ENCODE assay signal across 1 cellular context in genomic region chr22:22398530-22399327, GRCh38.
TF ChIP-seq lines count a peak whose summit lies in the region.

No MANE protein-coding gene starts in this region.

TF ChIP-seq in K562, 482 proteins besides CTCF, POLR2A, EP300 and RAD21 (continued from another document):
- TF ChIP-seq NCOA1 (IDR thresholded peaks at IDR 0.05; ENCODE audit: low read depth) (no peak), RAD51 (IDR thresholded peaks at IDR 0.05; ENCODE audit: borderline replicate concordance, low read depth) (no peak), ZBTB1 (CRISPR knock-in tag; IDR thresholded peaks at IDR 0.05; ENCODE audit: borderline replicate concordance, low read depth) (0 out of 2 replicates have a peak, but pooled peaks have one; percentile 27), ZNF511 (CRISPR knock-in tag; IDR thresholded peaks at IDR 0.05) (0 out of 2 replicates have a peak, but pooled peaks have one; percentile 2), ATF2 (CRISPR knock-in tag; IDR thresholded peaks at IDR 0.05) (peak; percentile 54; the same call in 1 of the 2 replicates), E2F5 (CRISPR knock-in tag; IDR thresholded peaks at IDR 0.05) (0 out of 2 replicates have a peak, but pooled peaks have one; percentile 26), FOXM1 (IDR thresholded peaks at IDR 0.05; ENCODE audit: low read depth) (no peak), FOXM1 (CRISPR knock-in tag; IDR thresholded peaks at IDR 0.05; ENCODE audit: low read depth) (no peak), MAZ (CRISPR knock-in tag; conservative IDR thresholded peaks at IDR 0.05 in 1 of 2, IDR thresholded peaks at IDR 0.05 in 1 of 2) (0 out of 4 replicates have a peak, but pooled peaks of 1 of the 2 experiments have one; percentile 7), TEAD4 (IDR thresholded peaks at IDR 0.05; ENCODE audit: low read length) (no peak), TEAD4 (CRISPR knock-in tag; IDR thresholded peaks at IDR 0.05; ENCODE audit: borderline replicate concordance) (peak; percentile 72; the same call in 1 of the 2 replicates), E2F4 (CRISPR knock-in tag; IDR thresholded peaks at IDR 0.05; ENCODE audit: low read depth) (peak; percentile 50; the same call in 1 of the 2 replicates), MLX (CRISPR knock-in tag; conservative IDR thresholded peaks at IDR 0.05) (0 out of 4 replicates have a peak, but pooled peaks of 1 of the 2 experiments have one; percentile 22), SIN3A (IDR thresholded peaks at IDR 0.05; ENCODE audit: borderline replicate concordance in 2 of 2, control insufficient read depth in 1 of 2, low read depth in 2 of 2, low read length in 2 of 2) (peak in 1 of 2 experiments; percentile 34; a peak in 1 of 4 replicates), CEBPG (CRISPR knock-in tag; IDR thresholded peaks at IDR 0.05) (no peak), CEBPG (tag; conservative IDR thresholded peaks at IDR 0.05 in 1 of 2, IDR thresholded peaks at IDR 0.05 in 1 of 2) (no peak), PRMT5 (CRISPR knock-in tag; IDR thresholded peaks at IDR 0.05) (peak; percentile 1; the same call in 1 of the 2 replicates), ZBTB11 (CRISPR knock-in tag; IDR thresholded peaks at IDR 0.05) (no peak)
